In genomic region chr12:111412830-111413441, GRCh38 we compare ENCODE assay signal across 1 cellular context.
A peak's percentile ranks its signal among the peaks of the same experiment; 100 is the strongest.
TF ChIP-seq lines count a peak whose summit lies in the region.

No MANE protein-coding gene starts in this region.

TF ChIP-seq in GM12878, 131 proteins besides CTCF, POLR2A, EP300 and RAD21:
- TF ChIP-seq CEBPB (IDR thresholded peaks at IDR 0.05; ENCODE audit: borderline replicate concordance in 1 of 2, low read depth in 2 of 2, low read length in 2 of 2), result no peak
- TF ChIP-seq SP1 (IDR thresholded peaks at IDR 0.05; ENCODE audit: low read depth, low read length), result no peak
- peak; percentile 70 for TF ChIP-seq SMAD1 (IDR thresholded peaks at IDR 0.05; ENCODE audit: low read depth, partially characterized antibody)
- TF ChIP-seq POLR2AphosphoS5 (IDR thresholded peaks at IDR 0.05; ENCODE audit: low read length), result 0 out of 2 replicates have a peak, but pooled peaks have one; percentile 2
